18 cellular contexts compared by ENCODE assay signal in the genomic region with DNA sequence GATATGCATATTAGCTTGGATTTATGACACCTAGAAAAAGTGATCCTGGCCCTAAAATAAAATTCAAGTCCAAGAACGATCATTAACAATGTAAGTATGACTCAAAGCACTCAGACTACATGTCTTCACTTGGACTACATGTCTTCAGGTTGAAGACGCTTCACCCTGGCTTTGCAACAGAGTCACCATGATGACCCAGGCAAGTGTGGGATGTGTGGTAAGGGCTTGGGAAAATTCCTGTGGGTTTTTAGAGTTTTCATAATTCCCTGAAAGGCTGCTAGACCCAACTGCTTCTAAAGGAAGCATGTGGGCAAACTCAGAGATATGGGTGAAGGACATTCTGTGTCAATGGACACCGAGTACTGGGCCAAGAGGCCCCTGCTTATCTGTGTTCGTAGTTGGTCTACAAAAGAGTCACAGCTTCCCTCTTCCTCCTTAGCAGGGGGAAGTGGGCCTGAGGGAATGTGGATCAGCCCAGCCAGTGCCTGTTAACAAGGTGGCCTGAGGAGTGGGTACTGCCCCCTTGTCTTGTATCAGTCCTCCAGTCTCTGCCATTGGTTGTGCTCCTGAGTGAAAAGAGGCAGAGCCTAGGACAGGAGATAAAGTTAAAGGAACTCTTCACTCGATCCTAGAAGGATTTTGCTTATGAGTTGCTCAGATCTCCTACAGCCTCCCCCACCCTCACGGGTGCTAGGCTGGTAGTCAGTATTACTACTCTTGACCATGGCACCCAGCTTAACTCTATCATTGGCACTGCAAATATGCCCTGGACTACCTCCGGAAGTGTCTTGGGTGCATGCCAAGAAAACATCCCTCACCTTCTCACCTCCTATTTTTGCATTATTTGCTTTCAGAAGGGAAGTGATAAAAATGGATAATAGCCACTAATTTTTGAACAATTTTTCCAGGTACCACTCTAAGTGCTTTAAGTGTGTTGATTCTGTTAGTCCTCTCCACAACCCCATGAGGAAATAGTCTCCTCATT.
DNase-seq lines count a peak whose midpoint lies in the region; ATAC-seq and TF ChIP-seq lines count a peak whose summit lies in the region.
"Had no signal": no experiment of that assay in that cellular context is flagged by ENCODE, and none has a peak within 500 bp of the region (broad histone marks: within the 10 kb centered on the region; RNA-seq: fewer than 3 reads in every experiment).

No MANE protein-coding gene starts in this region.

- H3K4me1 ChIP-seq in mammary epithelial cell (ENCODE audit: insufficient read depth, low read length), result peaks cover 63% of the 10 kb centered on the region

- peak overlapping the region; percentile 22 for H2AFZ ChIP-seq in mammary epithelial cell (ENCODE audit: low read depth, low read length)
- H2AFZ ChIP-seq: PC-9 had no signal

- peak overlapping the region; percentile 33 for H3K4me2 ChIP-seq in mammary epithelial cell (ENCODE audit: insufficient read depth, low read depth, low read length)
- H3K4me2 ChIP-seq: PC-9 had no signal

- H3K79me2 ChIP-seq in mammary epithelial cell (ENCODE audit: insufficient read depth, low read length), result no peaks in the 10 kb centered on the region

- H3K27ac ChIP-seq in mammary epithelial cell (ENCODE audit: insufficient read depth, low read depth, low read length), result peak overlapping the region; percentile 76
- H3K27ac ChIP-seq: PC-9, testis had no signal

- in situ Hi-C loops in mammary epithelial cell (cut with MboI; ENCODE audit: low sequenced_read_pairs in 2 of 2), result loop anchor here (10.0 to 25.0 kb wide), 2 partner anchors 623 to 626 kb away; no protein-coding TSS in a partner anchor

- no peak overlapping the region for H3K4me3 ChIP-seq in mammary epithelial cell (replicated peaks in 1 of 3; ENCODE audit: insufficient read depth in 1 of 3, low read depth in 2 of 3, low read length in 3 of 3)
- H3K4me3 ChIP-seq: PC-9, testis had no signal

- no peak for TF ChIP-seq CTCF in mammary epithelial cell (conservative IDR thresholded peaks at IDR 0.05 in 1 of 2, IDR thresholded peaks at IDR 0.05 in 1 of 2; ENCODE audit: extremely low read depth in 1 of 2, insufficient read depth in 1 of 2, low read depth in 1 of 2, low read length in 2 of 2)

- DNase-seq in ELR (ENCODE audit: low read depth) (peak; percentile 4), NCI-H226 (peak; percentile 11), mammary epithelial cell (peak; percentile 86), myocyte (ENCODE audit: low read depth) (peak; percentile 68), AG08396 (ENCODE audit: low spot score) (no peak), DMS79 (lab: John Stamatoyannopoulos, UW) (no peak)
- DNase-seq: activated CD4-positive, alpha-beta T cell treated with anti-CD3 and anti-CD28 coated beads, Interleukin-2, amount 10 ng/mL, durations not matched to agents 7 days and 5 days; activated CD8-positive, alpha-beta memory T cell treated with anti-CD3 and anti-CD28 coated beads, Interleukin-2, amount 50 U/mL, for 48 hours; activated gamma-delta T cell; C1 segment of cervical spinal cord; endodermal cell; foreskin fibroblast; MM.1S; NCI-H1930; NCI-H526; PC-9; testis had no signal

- ATAC-seq in HG02623 (IDR thresholded peaks at IDR 0.05; ENCODE audit: unreplicated experiment), result no peak

- H3K27me3 ChIP-seq in mammary epithelial cell (ENCODE audit: insufficient read depth, low read length), result no peaks in the 10 kb centered on the region
- H3K27me3 ChIP-seq: testis had no signal

- dilution Hi-C loops in mammary epithelial cell (cut with HindIII; ENCODE audit: low sequenced_read_pairs), result no loop called here

- intact Hi-C loops in mammary epithelial cell (cut with micrococcal nuclease), result loop anchor here (2.0 to 5.0 kb wide), 2 partner anchors 119 to 284 kb away; no protein-coding TSS in a partner anchor

- 58% methylated on average over 7 of the region's 7 CpGs for WGBS in mammary epithelial cell (ENCODE audit: low coverage, missing lambda C conversion rate)

- CTCF ChIA-PET in mammary epithelial cell (lab: Charles Lee; ENCODE audit: low non-redundant PET), result no interaction called here

- no peak overlapping the region for H3K9ac ChIP-seq in mammary epithelial cell (ENCODE audit: insufficient read depth, low read length)

- BruUV-seq in mammary epithelial cell (replicated peaks; lab: Mats Ljungman, UMichigan), result no TSS peak

- H3K9me3 ChIP-seq in mammary epithelial cell (replicated peaks; ENCODE audit: insufficient read depth, low read length), result no peaks in the 10 kb centered on the region
- H3K9me3 ChIP-seq: testis had no signal

- no peaks in the 10 kb centered on the region for H3K36me3 ChIP-seq in mammary epithelial cell (ENCODE audit: insufficient read depth, low read length)

- no peaks in the 10 kb centered on the region for H4K20me1 ChIP-seq in mammary epithelial cell (ENCODE audit: insufficient read depth, low read length)

Comparison
In these comparisons a context has a peak if more than half of its experiments do, and no peak if none do; other contexts are left out.
1. DNase-seq: peak in ELR (single experiment), NCI-H226 (single experiment), mammary epithelial cell (single experiment) and myocyte (single experiment); none in AG08396 (single experiment) and DMS79 (single experiment).